20 cellular contexts compared by ENCODE assay signal in genomic region chr2:157933549-157933948, GRCh38.
"Had no signal": no experiment of that assay in that cellular context is flagged by ENCODE, and none has a peak within 500 bp of the region (broad histone marks: within the 10 kb centered on the region; RNA-seq: fewer than 3 reads in every experiment).

No MANE protein-coding gene starts in this region.

- H3K9me3 ChIP-seq: left lung, right atrium auricular region, thyroid gland had no signal

- H3K36me3 Mint-ChIP-seq: naive thymus-derived CD8-positive, alpha-beta T cell; stimulated activated memory B cell treated with anti-CD40 and anti-IgM and Interleukin-4, amounts not matched to agents 10 μg/mL and 1 μg/mL and 100 μg/mL, for 72 hours had no signal

- H3K4me3 ChIP-seq: left lung, right atrium auricular region, thyroid gland had no signal

- H3K27me3 ChIP-seq: left lung, right atrium auricular region, thyroid gland had no signal

- H3K27me3 Mint-ChIP-seq: activated CD4-positive, alpha-beta memory T cell treated with anti-CD3 and anti-CD28 coated beads, Interleukin-2, amount 10 ng/mL, durations not matched to agents 7 days and 5 days; activated naive CD8-positive, alpha-beta T cell; activated T-cell treated with anti-CD3 and anti-CD28 coated beads, Interleukin-2, amount 50 U/mL, for 24 hours had no signal

- ATAC-seq: left lung; naive thymus-derived CD8-positive, alpha-beta T cell; stimulated activated memory B cell treated with anti-CD40 and anti-IgM and Interleukin-4, amounts not matched to agents 10 μg/mL and 1 μg/mL and 100 μg/mL, for 72 hours had no signal

- H3K4me3 Mint-ChIP-seq: activated CD4-positive, alpha-beta memory T cell treated with anti-CD3 and anti-CD28 coated beads, Interleukin-2, amount 10 ng/mL, durations not matched to agents 7 days and 5 days; activated naive CD8-positive, alpha-beta T cell; activated T-cell treated with anti-CD3 and anti-CD28 coated beads, Interleukin-2, amount 50 U/mL, for 24 hours; central memory CD8-positive, alpha-beta T cell; naive thymus-derived CD8-positive, alpha-beta T cell; stimulated activated memory B cell treated with anti-CD40 and anti-IgM and Interleukin-4, amounts not matched to agents 10 μg/mL and 1 μg/mL and 100 μg/mL, for 72 hours; T-helper 1 cell treated with Interleukin-12 subunit alpha and Interleukin-12 subunit beta and Interleukin-4 antibody, amounts not matched to agents 30 μg/mL and 1 μg/mL, for 36 hours had no signal

- H3K27ac Mint-ChIP-seq: activated CD4-positive, alpha-beta memory T cell treated with anti-CD3 and anti-CD28 coated beads, Interleukin-2, amount 10 ng/mL, durations not matched to agents 7 days and 5 days; activated naive CD8-positive, alpha-beta T cell; activated T-cell treated with anti-CD3 and anti-CD28 coated beads, Interleukin-2, amount 50 U/mL, for 24 hours; naive thymus-derived CD8-positive, alpha-beta T cell; stimulated activated memory B cell treated with anti-CD40 and anti-IgM and Interleukin-4, amounts not matched to agents 10 μg/mL and 1 μg/mL and 100 μg/mL, for 72 hours; T-helper 1 cell treated with Interleukin-12 subunit alpha and Interleukin-12 subunit beta and Interleukin-4 antibody, amounts not matched to agents 30 μg/mL and 1 μg/mL, for 36 hours had no signal

- H3K9me3 Mint-ChIP-seq: activated CD4-positive, alpha-beta memory T cell treated with anti-CD3 and anti-CD28 coated beads, Interleukin-2, amount 10 ng/mL, durations not matched to agents 7 days and 5 days; activated T-cell treated with anti-CD3 and anti-CD28 coated beads, Interleukin-2, amount 50 U/mL, for 24 hours; central memory CD8-positive, alpha-beta T cell; naive thymus-derived CD8-positive, alpha-beta T cell; stimulated activated memory B cell treated with anti-CD40 and anti-IgM and Interleukin-4, amounts not matched to agents 10 μg/mL and 1 μg/mL and 100 μg/mL, for 72 hours; T-helper 1 cell treated with Interleukin-12 subunit alpha and Interleukin-12 subunit beta and Interleukin-4 antibody, amounts not matched to agents 30 μg/mL and 1 μg/mL, for 36 hours had no signal

- DNase-seq: activated CD4-positive, alpha-beta memory T cell treated with anti-CD3 and anti-CD28 coated beads, Interleukin-2, amount 10 ng/mL, durations not matched to agents 7 days and 5 days; activated CD4-positive, alpha-beta T cell treated with anti-CD3 and anti-CD28 coated beads for 4 hours; activated gamma-delta T cell; activated T-cell treated with anti-CD3 and anti-CD28 coated beads, Interleukin-2, amount 50 U/mL, for 24 hours; amniotic stem cell; brain microvascular endothelial cell; cortex of kidney; effector memory CD4-positive, alpha-beta T cell; head of caudate nucleus; left lung; mammary epithelial cell; naive thymus-derived CD8-positive, alpha-beta T cell; stimulated activated CD4-positive, alpha-beta T cell treated with anti-CD3 and anti-CD28 coated beads, Interleukin-2, amount 100 ng/mL, for 48 hours; thyroid gland had no signal

- H3K4me1 ChIP-seq: left lung, right atrium auricular region, thyroid gland had no signal

- H3K27ac ChIP-seq: brain microvascular endothelial cell, epithelial cell of prostate, left lung, right atrium auricular region, thyroid gland had no signal

- H3K4me1 Mint-ChIP-seq: activated CD4-positive, alpha-beta memory T cell treated with anti-CD3 and anti-CD28 coated beads, Interleukin-2, amount 10 ng/mL, durations not matched to agents 7 days and 5 days; central memory CD8-positive, alpha-beta T cell; stimulated activated memory B cell treated with anti-CD40 and anti-IgM and Interleukin-4, amounts not matched to agents 10 μg/mL and 1 μg/mL and 100 μg/mL, for 72 hours had no signal

- H3K36me3 ChIP-seq: brain microvascular endothelial cell, left lung, right atrium auricular region, thyroid gland had no signal
